ENCODE assay signal across 8 cellular contexts in genomic region chr7:105875505-105875904, GRCh38. TPM values are rescaled to one million over a fixed set of nuclear protein-coding genes. Genes with fewer than 3 reads are reported as not detected.
A peak's percentile ranks its signal among the peaks of the same experiment; 100 is the strongest.
DNase-seq lines count a peak whose midpoint lies in the region; ATAC-seq and TF ChIP-seq lines count a peak whose summit lies in the region.

No MANE protein-coding gene starts in this region.

- H3K36me3 ChIP-seq in brain microvascular endothelial cell (replicated peaks), result no peaks in the 10 kb centered on the region
- H3K36me3 ChIP-seq in transverse colon, result no peaks in the 10 kb centered on the region

- 41 to 43% methylated on average over 1 to 4 of the region's 4 CpGs for WGBS in transverse colon (ENCODE audit: low coverage in 1 of 2), 2 donors

- TF ChIP-seq EP300 in transverse colon (IDR thresholded peaks at IDR 0.05; ENCODE audit: low read depth), result no peak

- no peak for TF ChIP-seq POLR2A in transverse colon (IDR thresholded peaks at IDR 0.05)

- peaks cover 41% of the 10 kb centered on the region for H3K4me1 Mint-ChIP-seq in activated naive CD4-positive, alpha-beta T cell treated with anti-CD3 and anti-CD28 coated beads, Interleukin-2, amount 10 ng/mL, durations not matched to agents 7 days and 5 days
- H3K4me1 Mint-ChIP-seq in memory B cell, result peaks cover 3% of the 10 kb centered on the region

- in situ Hi-C loops in brain microvascular endothelial cell (cut with HindIII; ENCODE audit: low pct_ligation_motif_present, low sequenced_read_pairs) (no loop called here), transverse colon (cut with MboI; ENCODE audit: low pct_ligation_motif_present in 1 of 4, low pct_unique_long_range_greater_than_20kb in 1 of 4, low sequenced_read_pairs in 3 of 4) (no loop called here), ACHN (cut with HindIII; ENCODE audit: low pct_ligation_motif_present, low pct_unique_long_range_greater_than_20kb, low sequenced_read_pairs) (no loop called here)

- TF ChIP-seq CTCF in brain microvascular endothelial cell (IDR thresholded peaks at IDR 0.05; ENCODE audit: low read depth, low read length, missing control alignments) (no peak), transverse colon (IDR thresholded peaks at IDR 0.05) (no peak)

- peak overlapping the region; percentile 99 for H3K4me3 Mint-ChIP-seq in activated naive CD4-positive, alpha-beta T cell treated with anti-CD3 and anti-CD28 coated beads, Interleukin-2, amount 10 ng/mL, durations not matched to agents 7 days and 5 days
- H3K4me3 Mint-ChIP-seq in memory B cell, result peak overlapping the region; percentile 94

- CTCF ChIA-PET in activated naive CD4-positive, alpha-beta T cell treated with anti-CD3 and anti-CD28 coated beads, Interleukin-2, amount 10 ng/mL, durations not matched to agents 7 days and 5 days (lab: Charles Lee), result interaction anchor here (0.7 to 0.8 kb wide), 3 partner anchors 64 to 121 kb away, joined by 3 to 4 read pairs (median 3); no protein-coding TSS in a partner anchor

- peaks cover 5 to 31% (median 22%) of the 10 kb centered on the region in 4 donors for H3K4me1 ChIP-seq in transverse colon

- peaks cover 24% of the 10 kb centered on the region for H3K27me3 Mint-ChIP-seq in activated naive CD4-positive, alpha-beta T cell treated with anti-CD3 and anti-CD28 coated beads, Interleukin-2, amount 10 ng/mL, durations not matched to agents 7 days and 5 days
- H3K27me3 Mint-ChIP-seq in memory B cell, result no peaks in the 10 kb centered on the region

- H3K27ac ChIP-seq in brain microvascular endothelial cell, result peak overlapping the region; percentile 95
- peak overlapping the region; percentile 88 to 92 (median 91) for H3K27ac ChIP-seq in transverse colon

- H3K27me3 ChIP-seq in brain microvascular endothelial cell (replicated peaks) (no peaks in the 10 kb centered on the region), transverse colon (no peaks in the 10 kb centered on the region)

- H3K27ac Mint-ChIP-seq in activated naive CD4-positive, alpha-beta T cell treated with anti-CD3 and anti-CD28 coated beads, Interleukin-2, amount 10 ng/mL, durations not matched to agents 7 days and 5 days, result no peak overlapping the region
- H3K27ac Mint-ChIP-seq in memory B cell, result no peak overlapping the region

- no peak for DNase-seq in activated naive CD4-positive, alpha-beta T cell treated with anti-CD3 and anti-CD28 coated beads, Interleukin-2, amount 10 ng/mL, durations not matched to agents 7 days and 5 days
- no peak for DNase-seq in activated naive CD4-positive, alpha-beta T cell treated with anti-CD3 and anti-CD28 coated beads, Interleukin-2, amount 50 U/mL, for 16 hours
- DNase-seq in brain microvascular endothelial cell (no peak), memory B cell (ENCODE audit: low spot score in 2 of 2) (no peak), transverse colon (no peak), ACHN (no peak)
- no peak for DNase-seq in stimulated activated CD4-positive, alpha-beta T cell treated with anti-CD3 and anti-CD28 coated beads, Interleukin-15, amount 100 ng/mL, for 24 hours

- H3K9me3 ChIP-seq in transverse colon, result no peaks in the 10 kb centered on the region

- peak overlapping the region; percentile 74 for H3K4me3 ChIP-seq in brain microvascular endothelial cell (ENCODE audit: low read depth, low read length)
- H3K4me3 ChIP-seq in transverse colon, result peak overlapping the region; percentile 61 to 96 (median 74)

- intact Hi-C loops in transverse colon (cut with DNase I; ENCODE audit: low total_unique reads), result loop anchor here (5.0 to 10.0 kb wide), 3 partner anchors 113 to 221 kb away; no protein-coding TSS in a partner anchor

- ATAC-seq in memory B cell (ENCODE audit: low read depth), result no peak
- no peak for ATAC-seq in GM21526 (IDR thresholded peaks at IDR 0.05; ENCODE audit: low FRiP score, unreplicated experiment)

- H3K36me3 Mint-ChIP-seq in activated naive CD4-positive, alpha-beta T cell treated with anti-CD3 and anti-CD28 coated beads, Interleukin-2, amount 10 ng/mL, durations not matched to agents 7 days and 5 days, result peaks cover 14% of the 10 kb centered on the region
- no peaks in the 10 kb centered on the region for H3K36me3 Mint-ChIP-seq in memory B cell

- H3K9me3 Mint-ChIP-seq in activated naive CD4-positive, alpha-beta T cell treated with anti-CD3 and anti-CD28 coated beads, Interleukin-2, amount 10 ng/mL, durations not matched to agents 7 days and 5 days, result no peaks in the 10 kb centered on the region
- H3K9me3 Mint-ChIP-seq in memory B cell, result no peaks in the 10 kb centered on the region

RNA-seq across cellular contexts. Expression of gene ATXN7L1, which starts 0.9 kb away (rescaled TPM):
- 10 to 100 TPM; 12.3 to 28.8 (median 21.0) TPM for total RNA-seq in transverse colon
